Comparison of ENCODE assay signal across 14 cellular contexts in genomic region chr16:11092788-11093577, GRCh38.
A peak's percentile ranks its signal among the peaks of the same experiment; 100 is the strongest.
DNase-seq lines count a peak whose midpoint lies in the region; ATAC-seq and TF ChIP-seq lines count a peak whose summit lies in the region.
"Had no signal": no experiment of that assay in that cellular context is flagged by ENCODE, and none has a peak within 500 bp of the region (broad histone marks: within the 10 kb centered on the region; RNA-seq: fewer than 3 reads in every experiment).

No MANE protein-coding gene starts in this region.

- H3K27me3 Mint-ChIP-seq in activated T-helper 2 cell treated with anti-CD3 and anti-CD28 coated beads, Interferon-gamma antibody, Interleukin-2, Interleukin-4, amounts not matched to agents 10 μg/mL and 5 μg/mL and 100 μg/mL, durations not matched to agents 14 hours and 24 hours and 36 hours (ENCODE audit: low read depth): no peaks in the 10 kb centered on the region
- H3K27me3 Mint-ChIP-seq in naive thymus-derived CD8-positive, alpha-beta T cell: no peaks in the 10 kb centered on the region

- H3K27ac ChIP-seq in BLaER1 treated with 17β-estradiol and CSF1 and Interleukin-3, amounts not matched to agents 10 nM and 100 nM: peak overlapping the region in 8 of 11 experiments; percentile 18 to 66 (median 56); a peak in 14 of 22 replicates
- peak overlapping the region; percentile 86 for H3K27ac ChIP-seq in HCT116 (ENCODE audit: low read depth, low read length)
- H3K27ac ChIP-seq: prostate gland, uterus had no signal

- no peak for TF ChIP-seq RAD21 in HCT116 (IDR thresholded peaks at IDR 0.05; ENCODE audit: low read depth)

- no peak for ATAC-seq in HCT116
- no peak for ATAC-seq in naive thymus-derived CD8-positive, alpha-beta T cell
- ATAC-seq in GM18520 (IDR thresholded peaks at IDR 0.05; ENCODE audit: unreplicated experiment): no peak
- ATAC-seq in left colon: no peak

- peaks cover 32% of the 10 kb centered on the region for H3K36me3 Mint-ChIP-seq in activated T-helper 2 cell treated with anti-CD3 and anti-CD28 coated beads, Interferon-gamma antibody, Interleukin-2, Interleukin-4, amounts not matched to agents 10 μg/mL and 5 μg/mL and 100 μg/mL, durations not matched to agents 14 hours and 24 hours and 36 hours (ENCODE audit: low read depth)
- peaks cover 0 to 10% (median 7%) of the 10 kb centered on the region in 3 donors for H3K36me3 Mint-ChIP-seq in naive thymus-derived CD8-positive, alpha-beta T cell

- POLR2A ChIA-PET in HCT116 (lab: Charles Lee): no interaction called here
- POLR2A ChIA-PET in naive thymus-derived CD8-positive, alpha-beta T cell (lab: Charles Lee): interaction anchor here (2.9 kb wide), 1 partner anchor 163 kb away, joined by 11 read pairs; the partner anchor contains the start of gene SOCS1

- peaks cover 79% of the 10 kb centered on the region for H3K4me1 Mint-ChIP-seq in activated T-helper 2 cell treated with anti-CD3 and anti-CD28 coated beads, Interferon-gamma antibody, Interleukin-2, Interleukin-4, amounts not matched to agents 10 μg/mL and 5 μg/mL and 100 μg/mL, durations not matched to agents 14 hours and 24 hours and 36 hours (ENCODE audit: low read depth)
- peaks cover 23 to 50% (median 43%) of the 10 kb centered on the region in 4 donors for H3K4me1 Mint-ChIP-seq in naive thymus-derived CD8-positive, alpha-beta T cell

- intact Hi-C loops in HCT116 (cut with micrococcal nuclease) (loop anchor here (5.0 kb wide), 1 partner anchor 101 kb away; no protein-coding TSS in a partner anchor), left colon (cut with DNase I, micrococcal nuclease) (no loop called here)
- intact Hi-C loops in activated T-helper 2 cell treated with anti-CD3 and anti-CD28 coated beads, Interferon-gamma antibody, Interleukin-2, Interleukin-4, amounts not matched to agents 10 μg/mL and 5 μg/mL and 100 μg/mL, durations not matched to agents 14 hours and 24 hours and 36 hours (cut with micrococcal nuclease): loop anchor here (5.0 kb wide), 1 partner anchor 1554 kb away; no protein-coding TSS in a partner anchor

- H4K20me1 ChIP-seq in BLaER1 treated with 17β-estradiol and CSF1 and Interleukin-3, amounts not matched to agents 10 nM and 100 nM: peaks cover 0 to 25% (median 5%) of the 10 kb centered on the region in 11 experiments; a peak in 8 of 22 replicates
- no peaks in the 10 kb centered on the region for H4K20me1 ChIP-seq in HCT116 (ENCODE audit: insufficient read depth)

- RAD21 ChIA-PET in HCT116 (lab: Charles Lee; ENCODE audit: low non-redundant PET in 1 of 2, low total read pairs in 2 of 2, uncharacterized antibody in 2 of 2, unreplicated experiment in 2 of 2): no interaction called here

- no peak overlapping the region for H3K4me3 ChIP-seq in BLaER1 treated with 17β-estradiol and CSF1 and Interleukin-3, amounts not matched to agents 10 nM and 100 nM
- no peak overlapping the region for H3K4me3 ChIP-seq in HCT116 (replicated peaks in 1 of 2; ENCODE audit: low read depth in 1 of 2, low read length in 2 of 2)
- H3K4me3 ChIP-seq: prostate gland, uterus had no signal

- no peaks in the 10 kb centered on the region for H3K27me3 ChIP-seq in BLaER1 treated with 17β-estradiol and CSF1 and Interleukin-3, amounts not matched to agents 10 nM and 100 nM
- no peaks in the 10 kb centered on the region for H3K27me3 ChIP-seq in HCT116 (ENCODE audit: insufficient read depth, low read length)
- H3K27me3 ChIP-seq: uterus had no signal

- CTCF ChIA-PET in HCT116 (lab: Charles Lee): no interaction called here

- no peak for TF ChIP-seq CTCF in HCT116 (IDR thresholded peaks at IDR 0.05 in 2 of 3, conservative IDR thresholded peaks at IDR 0.05 in 1 of 3; ENCODE audit: borderline replicate concordance in 1 of 3, insufficient read depth in 1 of 3, low read depth in 2 of 3, low read length in 2 of 3)

- H3K9ac ChIP-seq in BLaER1 treated with 17β-estradiol and CSF1 and Interleukin-3, amounts not matched to agents 10 nM and 100 nM: peak overlapping the region in 2 of 11 experiments; percentile 60 to 67; a peak in 1 of 22 replicates
- peak overlapping the region; percentile 33 for H3K9ac ChIP-seq in HCT116 (ENCODE audit: low read length)

- peak overlapping the region; percentile 45 for H3K4me3 Mint-ChIP-seq in activated T-helper 2 cell treated with anti-CD3 and anti-CD28 coated beads, Interferon-gamma antibody, Interleukin-2, Interleukin-4, amounts not matched to agents 10 μg/mL and 5 μg/mL and 100 μg/mL, durations not matched to agents 14 hours and 24 hours and 36 hours (ENCODE audit: low read depth)
- peak overlapping the region in 9 of 10 donors; percentile 6 to 76 (median 60) for H3K4me3 Mint-ChIP-seq in naive thymus-derived CD8-positive, alpha-beta T cell
- H3K4me3 Mint-ChIP-seq: mesothelial cell of epicardium had no signal

- no peaks in the 10 kb centered on the region for H3K9me3 ChIP-seq in BLaER1 treated with 17β-estradiol and CSF1 and Interleukin-3, amounts not matched to agents 10 nM and 100 nM (replicated peaks in 1 of 11)
- no peaks in the 10 kb centered on the region for H3K9me3 ChIP-seq in HCT116 (ENCODE audit: control insufficient read depth in 1 of 2, insufficient read depth in 1 of 2, low read depth in 1 of 2, low read length in 2 of 2)
- H3K9me3 ChIP-seq: prostate gland, uterus had no signal

- no peak overlapping the region for H2AFZ ChIP-seq in HCT116 (ENCODE audit: low read depth, low read length, poor library complexity, severe bottlenecking)

- H3K9me3 Mint-ChIP-seq in activated T-helper 2 cell treated with anti-CD3 and anti-CD28 coated beads, Interferon-gamma antibody, Interleukin-2, Interleukin-4, amounts not matched to agents 10 μg/mL and 5 μg/mL and 100 μg/mL, durations not matched to agents 14 hours and 24 hours and 36 hours: no peaks in the 10 kb centered on the region
- H3K9me3 Mint-ChIP-seq in naive thymus-derived CD8-positive, alpha-beta T cell: no peaks in the 10 kb centered on the region
- H3K9me3 Mint-ChIP-seq: mesothelial cell of epicardium had no signal

- peak overlapping the region; percentile 98 for H3K27ac Mint-ChIP-seq in activated T-helper 2 cell treated with anti-CD3 and anti-CD28 coated beads, Interferon-gamma antibody, Interleukin-2, Interleukin-4, amounts not matched to agents 10 μg/mL and 5 μg/mL and 100 μg/mL, durations not matched to agents 14 hours and 24 hours and 36 hours
- peak overlapping the region in 9 of 10 donors; percentile 75 to 97 (median 86) for H3K27ac Mint-ChIP-seq in naive thymus-derived CD8-positive, alpha-beta T cell

- peak overlapping the region; percentile 40 to 83 (median 76) for H3K4me2 ChIP-seq in BLaER1 treated with 17β-estradiol and CSF1 and Interleukin-3, amounts not matched to agents 10 nM and 100 nM
- peak overlapping the region; percentile 70 for H3K4me2 ChIP-seq in HCT116 (ENCODE audit: low read length)

- peaks cover 52 to 79% (median 69%) of the 10 kb centered on the region in 10 experiments for H3K4me1 ChIP-seq in BLaER1 treated with 17β-estradiol and CSF1 and Interleukin-3, amounts not matched to agents 10 nM and 100 nM
- peaks cover 72 to 75% of the 10 kb centered on the region in 2 experiments for H3K4me1 ChIP-seq in HCT116 (ENCODE audit: control insufficient read depth in 1 of 2, insufficient read depth in 2 of 2, low read length in 2 of 2)
- H3K4me1 ChIP-seq: prostate gland had no signal

- peaks cover 0 to 55% (median 21%) of the 10 kb centered on the region in 11 experiments; a peak in 18 of 22 replicates for H3K36me3 ChIP-seq in BLaER1 treated with 17β-estradiol and CSF1 and Interleukin-3, amounts not matched to agents 10 nM and 100 nM
- no peaks in the 10 kb centered on the region for H3K36me3 ChIP-seq in HCT116 (ENCODE audit: control insufficient read depth in 1 of 2, insufficient read depth in 2 of 2, low read length in 2 of 2)
- H3K36me3 ChIP-seq: prostate gland, uterus had no signal

- TF ChIP-seq POLR2A in HCT116 (IDR thresholded peaks at IDR 0.05; ENCODE audit: borderline replicate concordance, extremely low read depth, insufficient read depth, insufficient read length): no peak

- H3K9me2 ChIP-seq in HCT116 (ENCODE audit: insufficient read depth): no peaks in the 10 kb centered on the region

- no TSS peak for BruUV-seq in HCT116 (replicated peaks; lab: Mats Ljungman, UMichigan)

- DNase-seq in HCT116 (ENCODE audit: low read depth, low spot score) (no peak), NCI-H69 (lab: John Stamatoyannopoulos, UW) (no peak), DMS153 treated with DMSO at 0.1 percent for 48 hours (lab: John Stamatoyannopoulos, UW; ENCODE audit: unreplicated experiment) (no peak), left colon (no peak)
- DNase-seq in activated T-helper 2 cell treated with anti-CD3 and anti-CD28 coated beads, Interferon-gamma antibody, Interleukin-2, Interleukin-4, amounts not matched to agents 10 μg/mL and 5 μg/mL and 100 μg/mL, durations not matched to agents 14 hours and 24 hours and 36 hours (ENCODE audit: low spot score): no peak
- DNase-seq in naive thymus-derived CD8-positive, alpha-beta T cell: no peak
- DNase-seq: C1 segment of cervical spinal cord, foreskin melanocyte, NCI-H2081, uterus had no signal

- no peaks in the 10 kb centered on the region for H3K79me2 ChIP-seq in HCT116 (ENCODE audit: insufficient read depth, low read length)

TF ChIP-seq in HCT116, 20 proteins besides CTCF, POLR2A, EP300 and RAD21 (continues in another document):
- no peak for TF ChIP-seq JUND (IDR thresholded peaks at IDR 0.05)
- TF ChIP-seq CBX3 (IDR thresholded peaks at IDR 0.05; ENCODE audit: low read depth): no peak
- no peak for TF ChIP-seq FOSL1 (IDR thresholded peaks at IDR 0.05; ENCODE audit: low read depth)

Comparison
In these comparisons a context has a peak if more than half of its experiments do, and no peak if none do; other contexts are left out.
1. intact Hi-C loops: an anchor here in HCT116 (5.0 kb wide) and activated T-helper 2 cell treated with anti-CD3 and anti-CD28 coated beads, Interferon-gamma antibody, Interleukin-2, Interleukin-4, amounts not matched to agents 10 μg/mL and 5 μg/mL and 100 μg/mL, durations not matched to agents 14 hours and 24 hours and 36 hours (5.0 kb wide); none called in left colon.